In genomic region chr13:109787135-109787954, GRCh38 we compare ENCODE assay signal across 8 cellular contexts. TPM values are rescaled to one million over a fixed set of nuclear protein-coding genes. Genes with fewer than 3 reads are reported as not detected.
DNase-seq lines count a peak whose midpoint lies in the region; ATAC-seq and TF ChIP-seq lines count a peak whose summit lies in the region.

No MANE protein-coding gene starts in this region.

- H2AK5ac ChIP-seq in trophoblast cell (ENCODE audit: low read length): no peak overlapping the region

- H2AFZ ChIP-seq in trophoblast cell (ENCODE audit: insufficient read depth, low read length, poor library complexity): peak overlapping the region; percentile 88

- H3K27ac ChIP-seq in cardiac muscle cell: peak overlapping the region; percentile 57
- peak overlapping the region; percentile 52 for H3K27ac ChIP-seq in trophoblast cell (ENCODE audit: low read depth, low read length)

- peaks cover 12% of the 10 kb centered on the region for H3K79me1 ChIP-seq in trophoblast cell (ENCODE audit: low read length)

- peak overlapping the region; percentile 74 for H3K14ac ChIP-seq in trophoblast cell (ENCODE audit: low read length)

- ATAC-seq in HG03196 (IDR thresholded peaks at IDR 0.05; ENCODE audit: unreplicated experiment): peak; percentile 6

- peak overlapping the region; percentile 71 for H3K4me3 ChIP-seq in cardiac muscle cell
- peak overlapping the region; percentile 89 for H3K4me3 ChIP-seq in trophoblast cell (ENCODE audit: low read depth, low read length)

- TF ChIP-seq CTCF in cardiac muscle cell (IDR thresholded peaks at IDR 0.05; ENCODE audit: low read depth, low read length): no peak

- H3K4me3 Mint-ChIP-seq in activated naive CD8-positive, alpha-beta T cell: peak overlapping the region; percentile 74

- peak overlapping the region; percentile 72 for H3K18ac ChIP-seq in trophoblast cell (ENCODE audit: low read length)

- no CpG with 5 or more reads among the region's 86 CpGs for WGBS in trophoblast cell (ENCODE audit: extremely low coverage, insufficient coverage, insufficient read length)

- peak overlapping the region; percentile 81 for H4K8ac ChIP-seq in trophoblast cell (ENCODE audit: low read depth, low read length)

- H3K4ac ChIP-seq in trophoblast cell (ENCODE audit: low read depth, low read length): no peak overlapping the region

- H3K4me1 Mint-ChIP-seq in activated naive CD8-positive, alpha-beta T cell (ENCODE audit: low read depth): peaks cover 13% of the 10 kb centered on the region

- peak; percentile 52 for DNase-seq in activated T-cell treated with anti-CD3 and anti-CD28 coated beads, Interleukin-2, amount 50 U/mL, for 1 hour
- DNase-seq in activated T-cell treated with anti-CD3 and anti-CD28 coated beads for 4 hours (no peak), NOMO-1 treated with DMSO at 0.1 percent for 48 hours (lab: John Stamatoyannopoulos, UW; ENCODE audit: unreplicated experiment) (peak; percentile 24), cardiac muscle cell (ENCODE audit: low read depth in 1 of 2, low spot score in 1 of 2) (peak; percentile 56 to 77), trophoblast cell (peak; percentile 48 to 56), GOT3 (lab: John Stamatoyannopoulos, UW) (no peak)

- H4K12ac ChIP-seq in trophoblast cell (ENCODE audit: low read depth, low read length): peak overlapping the region; percentile 59

- H3K27ac Mint-ChIP-seq in activated naive CD8-positive, alpha-beta T cell: peak overlapping the region; percentile 58

- H3K27me3 ChIP-seq in cardiac muscle cell (peaks cover 4% of the 10 kb centered on the region), trophoblast cell (ENCODE audit: insufficient read depth, low read length) (peaks cover 4% of the 10 kb centered on the region)

- H3K9ac ChIP-seq in trophoblast cell (ENCODE audit: low read length): peak overlapping the region; percentile 81

- H3K9me3 ChIP-seq in cardiac muscle cell (ENCODE audit: low read depth) (no peaks in the 10 kb centered on the region), trophoblast cell (ENCODE audit: insufficient read depth, low read depth, low read length) (peaks cover 2% of the 10 kb centered on the region)

- peak overlapping the region; percentile 46 for H2BK120ac ChIP-seq in trophoblast cell (ENCODE audit: insufficient read depth, low read length, poor library complexity)

- H2BK12ac ChIP-seq in trophoblast cell (ENCODE audit: low read length): peak overlapping the region; percentile 36

- H3K4me1 ChIP-seq in cardiac muscle cell (ENCODE audit: low read depth) (no peaks in the 10 kb centered on the region), trophoblast cell (ENCODE audit: control insufficient read depth in 1 of 2, insufficient read depth in 2 of 2, low read length in 2 of 2) (peaks cover 19 to 20% of the 10 kb centered on the region in 2 experiments)

- H3K27me3 Mint-ChIP-seq in activated naive CD8-positive, alpha-beta T cell: no peaks in the 10 kb centered on the region

- peak overlapping the region; percentile 9 for H2BK5ac ChIP-seq in trophoblast cell (ENCODE audit: low read depth, low read length, poor library complexity)

- peak overlapping the region; percentile 84 for H4K91ac ChIP-seq in trophoblast cell (ENCODE audit: low read depth, low read length)

- H3K23ac ChIP-seq in trophoblast cell (ENCODE audit: low read length): no peak overlapping the region

- peaks cover 8% of the 10 kb centered on the region for H3K79me2 ChIP-seq in trophoblast cell (ENCODE audit: control insufficient read depth, insufficient read depth, low read length, poor library complexity)

- H3K36me3 Mint-ChIP-seq in activated naive CD8-positive, alpha-beta T cell: no peaks in the 10 kb centered on the region

- peak overlapping the region; percentile 80 for H3K4me2 ChIP-seq in trophoblast cell (ENCODE audit: low read length)

- no peaks in the 10 kb centered on the region for H3K36me3 ChIP-seq in cardiac muscle cell
- peaks cover 12 to 13% of the 10 kb centered on the region in 2 experiments for H3K36me3 ChIP-seq in trophoblast cell (ENCODE audit: control insufficient read depth in 1 of 2, insufficient read depth in 2 of 2, low read length in 2 of 2)

- no peaks in the 10 kb centered on the region for H3K9me3 Mint-ChIP-seq in activated naive CD8-positive, alpha-beta T cell (ENCODE audit: low read depth)

RNA-seq across cellular contexts. Expression of gene IRS2, which starts 1.0 kb away (rescaled TPM):
- total RNA-seq in cardiac muscle cell: 5.5 and 12.6 TPM in 2 replicates
- polyA plus RNA-seq in cardiac muscle cell: 3.0 and 5.1 TPM in 2 replicates
- polyA plus RNA-seq in trophoblast cell (2013): 6.2 and 6.6 TPM in 2 replicates

Comparison
In these comparisons a context has a peak if more than half of its experiments do, and no peak if none do; other contexts are left out.
1. DNase-seq: peak in activated T-cell treated with anti-CD3 and anti-CD28 coated beads, Interleukin-2, amount 50 U/mL, for 1 hour (single experiment), NOMO-1 treated with DMSO at 0.1 percent for 48 hours (single experiment), cardiac muscle cell (2 of 2) and trophoblast cell (2 of 2); none in activated T-cell treated with anti-CD3 and anti-CD28 coated beads for 4 hours (single experiment) and GOT3 (single experiment).